In genomic region chr5:160269017-160269416, GRCh38 we compare ENCODE assay signal across 9 cellular contexts. TPM values are rescaled to one million over a fixed set of nuclear protein-coding genes. Genes with fewer than 3 reads are reported as not detected.
DNase-seq lines count a peak whose midpoint lies in the region; ATAC-seq, FAIRE-seq and TF ChIP-seq lines count a peak whose summit lies in the region.
"Had no signal": no experiment of that assay in that cellular context is flagged by ENCODE, and none has a peak within 500 bp of the region (broad histone marks: within the 10 kb centered on the region; RNA-seq: fewer than 3 reads in every experiment).

No MANE protein-coding gene starts in this region.

- H3K9me3 ChIP-seq in MG63: no peaks in the 10 kb centered on the region
- H3K9me3 ChIP-seq in body of pancreas: no peaks in the 10 kb centered on the region
- H3K9me3 ChIP-seq in kidney (ENCODE audit: control insufficient read depth in 1 of 2, low read length in 2 of 2): no peaks in the 10 kb centered on the region
- no peaks in the 10 kb centered on the region for H3K9me3 ChIP-seq in testis

- H3K27me3 ChIP-seq in MG63 (no peaks in the 10 kb centered on the region), body of pancreas (no peaks in the 10 kb centered on the region), testis (no peaks in the 10 kb centered on the region)

- peaks cover 5% of the 10 kb centered on the region for H3K4me1 ChIP-seq in body of pancreas
- peaks cover 5 to 19% of the 10 kb centered on the region in 2 donors for H3K4me1 ChIP-seq in kidney (ENCODE audit: control insufficient read depth in 1 of 2, insufficient read depth in 1 of 2, low read depth in 1 of 2, low read length in 2 of 2)
- H3K4me1 ChIP-seq in testis: peaks cover 30% of the 10 kb centered on the region

- WGBS in body of pancreas, 2 donors: 43 to 71% methylated on average over 10 of the region's 10 CpGs
- WGBS in testis, 2 donors: 46 to 62% methylated on average over 5 to 10 of the region's 10 CpGs

- H3K36me3 ChIP-seq in MG63 (no peaks in the 10 kb centered on the region), body of pancreas (replicated peaks in 1 of 2; ENCODE audit: insufficient read depth in 1 of 2, low read depth in 2 of 2) (no peaks in the 10 kb centered on the region), kidney (ENCODE audit: control insufficient read depth in 1 of 2, insufficient read depth in 2 of 2, low read length in 2 of 2) (no peaks in the 10 kb centered on the region), testis (ENCODE audit: low read depth, missing control alignments) (no peaks in the 10 kb centered on the region)

- intact Hi-C loops in body of pancreas (cut with DNase I): no loop called here
- intact Hi-C loops in kidney (cut with DNase I): no loop called here
- intact Hi-C loops in testis (cut with DNase I; ENCODE audit: low total_unique reads): no loop called here

- no peak for TF ChIP-seq CTCF in body of pancreas (IDR thresholded peaks at IDR 0.05)
- no peak for TF ChIP-seq CTCF in kidney (IDR thresholded peaks at IDR 0.05; ENCODE audit: borderline replicate concordance, extremely low read depth, insufficient read depth)
- TF ChIP-seq CTCF in testis (IDR thresholded peaks at IDR 0.05): no peak

- TF ChIP-seq POLR2A in body of pancreas (IDR thresholded peaks at IDR 0.05): no peak
- TF ChIP-seq POLR2A in testis (IDR thresholded peaks at IDR 0.05): no peak
- no peak for TF ChIP-seq POLR2A in GM18505 (IDR thresholded peaks at IDR 0.05; ENCODE audit: borderline replicate concordance, extremely low read depth, insufficient read depth, insufficient read length)

- peak; percentile 81 for ATAC-seq in body of pancreas
- ATAC-seq in GM18505 (IDR thresholded peaks at IDR 0.05; ENCODE audit: unreplicated experiment): no peak
- no peak for ATAC-seq in GM18861 (IDR thresholded peaks at IDR 0.05; ENCODE audit: unreplicated experiment)
- ATAC-seq in GM21528 (IDR thresholded peaks at IDR 0.05; ENCODE audit: low FRiP score, unreplicated experiment): no peak

- DNase-seq in MG63: peak; percentile 54
- DNase-seq in body of pancreas: peak; percentile 63 to 83 (median 74)
- DNase-seq in kidney: peak; percentile 94
- peak; percentile 80 for DNase-seq in testis
- DNase-seq in stimulated activated CD4-positive, alpha-beta T cell treated with anti-CD3 and anti-CD28 coated beads, Interleukin-4, amount 100 ng/mL, for 1 hour: no peak
- DNase-seq: activated B cell treated with CpG ODN at 0.5 μM for 24 hours had no signal

- H3K9ac ChIP-seq in kidney (ENCODE audit: low read length in 2 of 2): peak overlapping the region in 1 of 2 donors; percentile 35

- H3K27ac ChIP-seq in body of pancreas (peak overlapping the region in 3 of 4 donors; percentile 3 to 29 (median 21)), kidney (ENCODE audit: low read depth in 2 of 2, low read length in 2 of 2) (peak overlapping the region; percentile 48 to 52), testis (peak overlapping the region; percentile 8 to 55)

- H3K4me3 ChIP-seq in MG63 (no peak overlapping the region), body of pancreas (no peak overlapping the region), kidney (ENCODE audit: low read length in 2 of 2) (no peak overlapping the region), testis (no peak overlapping the region)

- no peak for FAIRE-seq in kidney (lab: Jason Lieb, UNC)

RNA-seq across cellular contexts. Expression of gene FABP6, which starts 39.7 kb away (rescaled TPM):
- 2.6 and 3.9 TPM in 2 replicates for total RNA-seq in MG63 (2014; rRNA removed; shearing (Covaris generic); ENCODE audit: low replicate concordance)
- total RNA-seq in body of pancreas: not detected
- not detected for total RNA-seq in kidney
- polyA plus RNA-seq in kidney (ENCODE audit: insufficient read depth, low read depth, low replicate concordance): not detected
- 1 to 10 TPM in 1 of 2 donors, under 1 TPM in 1; 0.94 to 1.5 TPM for total RNA-seq in testis
- 4.0 TPM for polyA plus RNA-seq in testis (ENCODE audit: insufficient read depth, low read depth, low replicate concordance)
- total RNA-seq: activated B cell treated with CpG ODN at 0.5 μM for 24 hours had no signal

RNA-seq across cellular contexts. Expression of gene CCNJL, which starts 43.3 kb away (rescaled TPM):
- 0.16 and 8.6 TPM in 2 replicates for total RNA-seq in MG63 (2014; rRNA removed; shearing (Covaris generic); ENCODE audit: low replicate concordance)
- total RNA-seq in body of pancreas (under 1 TPM; 0.26 to 0.66 TPM), kidney (1.6 TPM), testis (10 to 100 TPM; 41.4 to 47.0 TPM)
- polyA plus RNA-seq in kidney (ENCODE audit: insufficient read depth, low read depth, low replicate concordance) (3.8 TPM), testis (ENCODE audit: insufficient read depth, low read depth, low replicate concordance) (23.6 TPM)
